ENCODE assay signal across 10 cellular contexts in the genomic region with DNA sequence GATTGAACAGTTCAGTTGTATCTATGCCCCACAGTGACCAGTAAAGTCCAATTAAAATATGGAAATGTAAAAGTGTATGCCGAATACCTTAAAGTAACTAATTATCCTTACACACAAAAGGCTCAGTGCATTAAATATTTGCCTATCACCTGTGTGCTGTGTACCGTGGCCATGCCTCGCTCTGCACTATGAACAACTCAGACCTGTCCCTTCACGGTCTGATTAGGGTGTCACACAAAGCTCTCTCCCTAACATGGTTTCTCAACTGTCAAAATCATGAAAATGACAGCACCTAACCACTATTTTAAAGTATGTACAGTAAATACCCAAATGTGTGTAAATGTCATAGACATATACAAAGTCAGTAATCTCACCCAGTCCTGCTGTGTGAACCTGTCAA. TPM values are rescaled to one million over a fixed set of nuclear protein-coding genes. Genes with fewer than 3 reads are reported as not detected.
DNase-seq lines count a peak whose midpoint lies in the region; ATAC-seq lines count a peak whose summit lies in the region.
"Had no signal": no experiment of that assay in that cellular context is flagged by ENCODE, and none has a peak within 500 bp of the region (broad histone marks: within the 10 kb centered on the region; RNA-seq: fewer than 3 reads in every experiment).

No MANE protein-coding gene starts in this region.

- no peak for DNase-seq in natural killer cell treated with Interleukin-12 subunit alpha and Interleukin-12 subunit beta and Interleukin-15 and Interleukin-18, amount 100 ng/mL, for 72 hours (ENCODE audit: low spot score)
- DNase-seq in SKM-1 (lab: John Stamatoyannopoulos, UW; ENCODE audit: unreplicated experiment): no peak
- DNase-seq: activated CD4-positive, alpha-beta T cell treated with anti-CD3 and anti-CD28 coated beads, Interleukin-2, amount 50 U/mL, for 4 hours; NCI-H1417 had no signal

- H3K27ac Mint-ChIP-seq in activated naive CD8-positive, alpha-beta T cell: peak overlapping the region; percentile 90
- no peak overlapping the region for H3K27ac Mint-ChIP-seq in natural killer cell treated with Interleukin-12 subunit alpha and Interleukin-12 subunit beta and Interleukin-15 and Interleukin-18, amount 100 ng/mL, for 72 hours

- H3K4me1 Mint-ChIP-seq in activated naive CD8-positive, alpha-beta T cell (ENCODE audit: low read depth): peaks cover 90% of the 10 kb centered on the region
- H3K4me1 Mint-ChIP-seq in natural killer cell treated with Interleukin-12 subunit alpha and Interleukin-12 subunit beta and Interleukin-15 and Interleukin-18, amount 100 ng/mL, for 72 hours (ENCODE audit: low read depth in 2 of 2): peaks cover 66 to 81% of the 10 kb centered on the region in 2 donors

- no peaks in the 10 kb centered on the region for H3K27me3 Mint-ChIP-seq in activated naive CD8-positive, alpha-beta T cell
- no peaks in the 10 kb centered on the region for H3K27me3 Mint-ChIP-seq in natural killer cell treated with Interleukin-12 subunit alpha and Interleukin-12 subunit beta and Interleukin-15 and Interleukin-18, amount 100 ng/mL, for 72 hours

- peak overlapping the region; percentile 65 for H3K4me3 Mint-ChIP-seq in activated naive CD8-positive, alpha-beta T cell
- H3K4me3 Mint-ChIP-seq in natural killer cell treated with Interleukin-12 subunit alpha and Interleukin-12 subunit beta and Interleukin-15 and Interleukin-18, amount 100 ng/mL, for 72 hours: peak overlapping the region; percentile 68

- H3K9me3 Mint-ChIP-seq in activated naive CD8-positive, alpha-beta T cell (ENCODE audit: low read depth): no peaks in the 10 kb centered on the region
- H3K9me3 Mint-ChIP-seq in natural killer cell treated with Interleukin-12 subunit alpha and Interleukin-12 subunit beta and Interleukin-15 and Interleukin-18, amount 100 ng/mL, for 72 hours: no peaks in the 10 kb centered on the region

- ATAC-seq in GM18502 (IDR thresholded peaks at IDR 0.05; ENCODE audit: poor library complexity, unreplicated experiment) (peak; percentile 43), HG03378 (IDR thresholded peaks at IDR 0.05; ENCODE audit: unreplicated experiment) (peak; percentile 33), GM19324 (IDR thresholded peaks at IDR 0.05; ENCODE audit: low FRiP score, unreplicated experiment) (no peak), HG02642 (IDR thresholded peaks at IDR 0.05; ENCODE audit: poor library complexity, unreplicated experiment) (no peak), HG03469 (IDR thresholded peaks at IDR 0.05; ENCODE audit: unreplicated experiment) (no peak)
- ATAC-seq in natural killer cell treated with Interleukin-12 subunit alpha and Interleukin-12 subunit beta and Interleukin-15 and Interleukin-18, amount 100 ng/mL, for 72 hours: peak; percentile 62 to 68

- H3K36me3 Mint-ChIP-seq in activated naive CD8-positive, alpha-beta T cell: peaks cover 24% of the 10 kb centered on the region
- H3K36me3 Mint-ChIP-seq in natural killer cell treated with Interleukin-12 subunit alpha and Interleukin-12 subunit beta and Interleukin-15 and Interleukin-18, amount 100 ng/mL, for 72 hours: peaks cover 57% of the 10 kb centered on the region

RNA-seq across cellular contexts. Expression of gene STK17A, which starts 43.1 kb away (rescaled TPM):
- total RNA-seq in natural killer cell treated with Interleukin-12 subunit alpha and Interleukin-12 subunit beta and Interleukin-15 and Interleukin-18, amount 100 ng/mL, for 72 hours: 10 to 100 TPM; 61.7 to 67.6 TPM

Comparison
In these comparisons a context has a peak if more than half of its experiments do, and no peak if none do; other contexts are left out.
1. ATAC-seq: peak in GM18502 (single experiment), HG03378 (single experiment) and natural killer cell treated with Interleukin-12 subunit alpha and Interleukin-12 subunit beta and Interleukin-15 and Interleukin-18, amount 100 ng/mL, for 72 hours (2 of 2); none in GM19324 (single experiment), HG02642 (single experiment) and HG03469 (single experiment).